Comparison of ENCODE assay signal across 10 cellular contexts in the genomic region with DNA sequence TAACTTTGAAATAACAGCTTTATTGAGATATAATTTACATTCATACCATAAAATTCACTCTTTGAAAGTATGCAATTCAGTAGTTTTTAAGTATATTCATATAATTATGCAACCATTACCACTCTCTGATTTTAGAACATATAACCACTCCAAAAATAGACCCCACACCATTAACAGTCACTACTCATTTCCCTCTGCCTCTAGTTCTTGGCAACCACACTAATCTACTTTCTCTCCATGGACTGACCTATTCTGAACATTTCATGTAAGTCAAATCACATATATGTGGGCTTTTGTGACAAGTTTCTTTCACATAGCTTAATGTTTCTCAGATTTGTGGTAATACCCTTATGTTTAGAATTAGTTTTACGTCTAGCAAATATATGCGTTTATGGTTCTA. TPM values are rescaled to one million over a fixed set of nuclear protein-coding genes. Genes with fewer than 3 reads are reported as not detected.
"Had no signal": no experiment of that assay in that cellular context is flagged by ENCODE, and none has a peak within 500 bp of the region (broad histone marks: within the 10 kb centered on the region; RNA-seq: fewer than 3 reads in every experiment).

No MANE protein-coding gene starts in this region.

- H3K9me3 ChIP-seq: HAP-1 had no signal

- H3K4me1 ChIP-seq: HAP-1 had no signal

- H3K27ac ChIP-seq: GM23248, HL-60 had no signal

- H3K4me3 ChIP-seq: GM23248, HAP-1 had no signal

- ATAC-seq: HCT116, HepG2 had no signal

- H3K9ac ChIP-seq: GM23248 had no signal

- DNase-seq: GM23248, GOT3, H7, HFFc6 had no signal

- H2AFZ ChIP-seq: GM23248 had no signal

- H3K36me3 ChIP-seq: HAP-1 had no signal

RNA-seq across cellular contexts. Expression of gene GLRA3, which starts 19.5 kb away (rescaled TPM):
- total RNA-seq: GM23248, H4, HepG2, HFFc6, HT1080 had no signal
- polyA plus RNA-seq: GM23248, HepG2 had no signal
